39 cellular contexts compared by ENCODE assay signal in genomic region chr12:52917800-52918199, GRCh38.
"Had no signal": no experiment of that assay in that cellular context is flagged by ENCODE, and none has a peak within 500 bp of the region (broad histone marks: within the 10 kb centered on the region; RNA-seq: fewer than 3 reads in every experiment).

No MANE protein-coding gene starts in this region.

- DNase-seq: activated B cell treated with CpG ODN at 0.5 μM for 24 hours; activated CD4-positive, alpha-beta memory T cell treated with anti-CD3 and anti-CD28 coated beads for 36 hours; activated CD4-positive, alpha-beta T cell treated with anti-CD3 and anti-CD28 coated beads for 4 hours; activated CD4-positive, alpha-beta T cell treated with anti-CD3 and anti-CD28 coated beads, Interleukin-2, amount 10 ng/mL, durations not matched to agents 24 days and 14 days; activated CD4-positive, alpha-beta T cell treated with anti-CD3 and anti-CD28 coated beads, Interleukin-2, amount 50 U/mL, for 1 hour; activated CD4-positive, alpha-beta T cell treated with anti-CD3 and anti-CD28 coated beads, Interleukin-2, amount 50 U/mL, for 4 hours; activated CD4-positive, CD25-positive, alpha-beta regulatory T cell treated with anti-CD3 and anti-CD28 coated beads, Interleukin-2, amount 50 U/mL, for 72 hours; activated CD8-positive, alpha-beta memory T cell treated with anti-CD3 and anti-CD28 coated beads, Interleukin-2, amount 50 U/mL, for 4 hours; activated CD8-positive, alpha-beta T cell treated with anti-CD3 and anti-CD28 coated beads for 36 hours; activated effector memory CD4-positive, alpha-beta T cell treated with Interleukin-2 at 50 U/mL for 16 hours; activated gamma-delta T cell; activated naive CD4-positive, alpha-beta T cell treated with anti-CD3 and anti-CD28 coated beads, Interleukin-2, amount 10 ng/mL, durations not matched to agents 7 days and 5 days; activated naive CD4-positive, alpha-beta T cell treated with Interleukin-2 at 50 U/mL for 16 hours; activated naive CD8-positive, alpha-beta T cell treated with anti-CD3 and anti-CD28 coated beads, Interleukin-2, amount 10 ng/mL, durations not matched to agents 7 days and 5 days; activated naive CD8-positive, alpha-beta T cell treated with anti-CD3 and anti-CD28 coated beads, Interleukin-2, amount 50 U/mL, for 24 hours; activated T-cell treated with anti-CD3 and anti-CD28 coated beads for 4 hours; activated T-cell treated with anti-CD3 and anti-CD28 coated beads, Interleukin-2, amount 50 U/mL, for 1 hour; activated T-cell treated with anti-CD3 and anti-CD28 coated beads, Interleukin-2, amount 50 U/mL, for 4 hours; activated T-cell treated with anti-CD3 and anti-CD28 coated beads, Interleukin-2, amount 50 U/mL, for 72 hours; amygdala; anterior cingulate cortex; caudate nucleus; cerebellar nuclear complex; T-helper 1 cell; T-helper 2 cell; T-helper 9 cell had no signal

- H3K4me1 Mint-ChIP-seq: activated B cell treated with CpG ODN at 0.5 μM for 24 hours; activated CD4-positive, alpha-beta T cell treated with anti-CD3 and anti-CD28 coated beads, Interleukin-2, amount 10 ng/mL, durations not matched to agents 24 days and 14 days; activated naive CD4-positive, alpha-beta T cell treated with anti-CD3 and anti-CD28 coated beads, Interleukin-2, amount 10 ng/mL, durations not matched to agents 7 days and 5 days; activated naive CD4-positive, alpha-beta T cell treated with anti-CD3 and anti-CD28 coated beads, Interleukin-2, amount 50 U/mL, for 24 hours; activated naive CD8-positive, alpha-beta T cell treated with anti-CD3 and anti-CD28 coated beads, Interleukin-2, amount 10 ng/mL, durations not matched to agents 7 days and 5 days; activated naive CD8-positive, alpha-beta T cell treated with anti-CD3 and anti-CD28 coated beads, Interleukin-2, amount 50 U/mL, for 24 hours; central memory CD8-positive, alpha-beta T cell had no signal

- H3K27me3 ChIP-seq: ascending aorta, cardiac muscle cell had no signal

- FAIRE-seq: bronchial epithelial cell, colon, TTC549 had no signal

- ATAC-seq: activated CD8-positive, alpha-beta T cell treated with anti-CD3 and anti-CD28 coated beads for 36 hours; activated naive CD8-positive, alpha-beta T cell treated with anti-CD3 and anti-CD28 coated beads, Interleukin-2, amount 50 U/mL, for 24 hours; activated T-cell treated with anti-CD3 and anti-CD28 coated beads, Interleukin-2, amount 50 U/mL, for 4 hours; activated T-cell treated with anti-CD3 and anti-CD28 coated beads, Interleukin-2, amount 50 U/mL, for 72 hours had no signal

- H3K36me3 Mint-ChIP-seq: activated CD4-positive, alpha-beta memory T cell treated with anti-CD3 and anti-CD28 coated beads for 36 hours; activated naive CD4-positive, alpha-beta T cell treated with anti-CD3 and anti-CD28 coated beads, Interleukin-2, amount 10 ng/mL, durations not matched to agents 7 days and 5 days; activated naive CD4-positive, alpha-beta T cell treated with anti-CD3 and anti-CD28 coated beads, Interleukin-2, amount 50 U/mL, for 24 hours; activated naive CD8-positive, alpha-beta T cell; activated naive CD8-positive, alpha-beta T cell treated with anti-CD3 and anti-CD28 coated beads, Interleukin-2, amount 10 ng/mL, durations not matched to agents 7 days and 5 days; brain had no signal

- H3K4me3 Mint-ChIP-seq: activated B cell treated with CpG ODN at 0.5 μM for 24 hours; activated CD4-positive, alpha-beta memory T cell treated with anti-CD3 and anti-CD28 coated beads for 36 hours; activated CD4-positive, alpha-beta T cell treated with anti-CD3 and anti-CD28 coated beads, Interleukin-2, amount 10 ng/mL, durations not matched to agents 24 days and 14 days; activated CD8-positive, alpha-beta T cell treated with anti-CD3 and anti-CD28 coated beads for 36 hours; activated naive CD4-positive, alpha-beta T cell treated with anti-CD3 and anti-CD28 coated beads, Interleukin-2, amount 10 ng/mL, durations not matched to agents 7 days and 5 days; activated naive CD4-positive, alpha-beta T cell treated with anti-CD3 and anti-CD28 coated beads, Interleukin-2, amount 50 U/mL, for 24 hours; activated naive CD8-positive, alpha-beta T cell; activated naive CD8-positive, alpha-beta T cell treated with anti-CD3 and anti-CD28 coated beads, Interleukin-2, amount 10 ng/mL, durations not matched to agents 7 days and 5 days; activated naive CD8-positive, alpha-beta T cell treated with anti-CD3 and anti-CD28 coated beads, Interleukin-2, amount 50 U/mL, for 24 hours; activated T-cell treated with anti-CD3 and anti-CD28 coated beads, Interleukin-2, amount 50 U/mL, for 4 hours; activated T-cell treated with anti-CD3 and anti-CD28 coated beads, Interleukin-2, amount 50 U/mL, for 72 hours; brain; central memory CD8-positive, alpha-beta T cell; T-helper 1 cell treated with Interleukin-12 subunit alpha and Interleukin-12 subunit beta and Interleukin-4 antibody, amounts not matched to agents 30 μg/mL and 1 μg/mL, for 36 hours; T-helper 2 cell treated with Interferon-gamma antibody and Interleukin-4, amounts not matched to agents 5 μg/mL and 100 μg/mL, for 36 hours had no signal

- H3K27ac Mint-ChIP-seq: activated B cell treated with CpG ODN at 0.5 μM for 24 hours; activated CD4-positive, alpha-beta memory T cell treated with anti-CD3 and anti-CD28 coated beads for 36 hours; activated CD4-positive, alpha-beta T cell treated with anti-CD3 and anti-CD28 coated beads, Interleukin-2, amount 10 ng/mL, durations not matched to agents 24 days and 14 days; activated CD8-positive, alpha-beta T cell treated with anti-CD3 and anti-CD28 coated beads for 36 hours; activated naive CD4-positive, alpha-beta T cell treated with anti-CD3 and anti-CD28 coated beads, Interleukin-2, amount 10 ng/mL, durations not matched to agents 7 days and 5 days; activated naive CD4-positive, alpha-beta T cell treated with anti-CD3 and anti-CD28 coated beads, Interleukin-2, amount 50 U/mL, for 24 hours; activated naive CD8-positive, alpha-beta T cell; activated naive CD8-positive, alpha-beta T cell treated with anti-CD3 and anti-CD28 coated beads, Interleukin-2, amount 10 ng/mL, durations not matched to agents 7 days and 5 days; activated naive CD8-positive, alpha-beta T cell treated with anti-CD3 and anti-CD28 coated beads, Interleukin-2, amount 50 U/mL, for 24 hours; activated T-cell treated with anti-CD3 and anti-CD28 coated beads, Interleukin-2, amount 50 U/mL, for 72 hours; activated T-helper 2 cell treated with anti-CD3 and anti-CD28 coated beads, Interferon-gamma antibody, Interleukin-2, Interleukin-4, amounts not matched to agents 10 μg/mL and 5 μg/mL and 100 μg/mL, durations not matched to agents 14 hours and 24 hours and 36 hours; brain; T-helper 1 cell treated with Interleukin-12 subunit alpha and Interleukin-12 subunit beta and Interleukin-4 antibody, amounts not matched to agents 30 μg/mL and 1 μg/mL, for 36 hours; T-helper 2 cell treated with Interferon-gamma antibody and Interleukin-4, amounts not matched to agents 5 μg/mL and 100 μg/mL, for 36 hours had no signal

- H3K9me3 ChIP-seq: ascending aorta had no signal

- H3K36me3 ChIP-seq: ascending aorta, cardiac muscle cell had no signal

- H3K27me3 Mint-ChIP-seq: activated CD4-positive, alpha-beta memory T cell treated with anti-CD3 and anti-CD28 coated beads for 36 hours; activated naive CD8-positive, alpha-beta T cell had no signal

- H3K4me1 ChIP-seq: ascending aorta had no signal

- H3K4me3 ChIP-seq: ascending aorta, cardiac muscle cell had no signal

- H3K27ac ChIP-seq: ascending aorta, cardiac muscle cell, VCaP had no signal

- H3K9me3 Mint-ChIP-seq: activated B cell treated with CpG ODN at 0.5 μM for 24 hours; activated CD4-positive, alpha-beta memory T cell treated with anti-CD3 and anti-CD28 coated beads for 36 hours; activated CD4-positive, alpha-beta T cell treated with anti-CD3 and anti-CD28 coated beads, Interleukin-2, amount 10 ng/mL, durations not matched to agents 24 days and 14 days; activated CD8-positive, alpha-beta T cell treated with anti-CD3 and anti-CD28 coated beads for 36 hours; activated naive CD4-positive, alpha-beta T cell treated with anti-CD3 and anti-CD28 coated beads, Interleukin-2, amount 10 ng/mL, durations not matched to agents 7 days and 5 days; activated naive CD4-positive, alpha-beta T cell treated with anti-CD3 and anti-CD28 coated beads, Interleukin-2, amount 50 U/mL, for 24 hours; activated naive CD8-positive, alpha-beta T cell treated with anti-CD3 and anti-CD28 coated beads, Interleukin-2, amount 10 ng/mL, durations not matched to agents 7 days and 5 days; activated naive CD8-positive, alpha-beta T cell treated with anti-CD3 and anti-CD28 coated beads, Interleukin-2, amount 50 U/mL, for 24 hours; activated T-cell treated with anti-CD3 and anti-CD28 coated beads, Interleukin-2, amount 50 U/mL, for 4 hours; activated T-cell treated with anti-CD3 and anti-CD28 coated beads, Interleukin-2, amount 50 U/mL, for 72 hours; activated T-helper 2 cell treated with anti-CD3 and anti-CD28 coated beads, Interferon-gamma antibody, Interleukin-2, Interleukin-4, amounts not matched to agents 10 μg/mL and 5 μg/mL and 100 μg/mL, durations not matched to agents 14 hours and 24 hours and 36 hours; brain; central memory CD8-positive, alpha-beta T cell; T-helper 1 cell treated with Interleukin-12 subunit alpha and Interleukin-12 subunit beta and Interleukin-4 antibody, amounts not matched to agents 30 μg/mL and 1 μg/mL, for 36 hours; T-helper 2 cell treated with Interferon-gamma antibody and Interleukin-4, amounts not matched to agents 5 μg/mL and 100 μg/mL, for 36 hours had no signal
